1 cellular context compared by ENCODE assay signal in genomic region chr5:132003170-132003744, GRCh38.
A peak's percentile ranks its signal among the peaks of the same experiment; 100 is the strongest.
TF ChIP-seq lines count a peak whose summit lies in the region.

No MANE protein-coding gene starts in this region.

TF ChIP-seq in HepG2, 621 proteins besides CTCF, POLR2A, EP300 and RAD21 (continued from another document):
- TF ChIP-seq, protein P1, sequence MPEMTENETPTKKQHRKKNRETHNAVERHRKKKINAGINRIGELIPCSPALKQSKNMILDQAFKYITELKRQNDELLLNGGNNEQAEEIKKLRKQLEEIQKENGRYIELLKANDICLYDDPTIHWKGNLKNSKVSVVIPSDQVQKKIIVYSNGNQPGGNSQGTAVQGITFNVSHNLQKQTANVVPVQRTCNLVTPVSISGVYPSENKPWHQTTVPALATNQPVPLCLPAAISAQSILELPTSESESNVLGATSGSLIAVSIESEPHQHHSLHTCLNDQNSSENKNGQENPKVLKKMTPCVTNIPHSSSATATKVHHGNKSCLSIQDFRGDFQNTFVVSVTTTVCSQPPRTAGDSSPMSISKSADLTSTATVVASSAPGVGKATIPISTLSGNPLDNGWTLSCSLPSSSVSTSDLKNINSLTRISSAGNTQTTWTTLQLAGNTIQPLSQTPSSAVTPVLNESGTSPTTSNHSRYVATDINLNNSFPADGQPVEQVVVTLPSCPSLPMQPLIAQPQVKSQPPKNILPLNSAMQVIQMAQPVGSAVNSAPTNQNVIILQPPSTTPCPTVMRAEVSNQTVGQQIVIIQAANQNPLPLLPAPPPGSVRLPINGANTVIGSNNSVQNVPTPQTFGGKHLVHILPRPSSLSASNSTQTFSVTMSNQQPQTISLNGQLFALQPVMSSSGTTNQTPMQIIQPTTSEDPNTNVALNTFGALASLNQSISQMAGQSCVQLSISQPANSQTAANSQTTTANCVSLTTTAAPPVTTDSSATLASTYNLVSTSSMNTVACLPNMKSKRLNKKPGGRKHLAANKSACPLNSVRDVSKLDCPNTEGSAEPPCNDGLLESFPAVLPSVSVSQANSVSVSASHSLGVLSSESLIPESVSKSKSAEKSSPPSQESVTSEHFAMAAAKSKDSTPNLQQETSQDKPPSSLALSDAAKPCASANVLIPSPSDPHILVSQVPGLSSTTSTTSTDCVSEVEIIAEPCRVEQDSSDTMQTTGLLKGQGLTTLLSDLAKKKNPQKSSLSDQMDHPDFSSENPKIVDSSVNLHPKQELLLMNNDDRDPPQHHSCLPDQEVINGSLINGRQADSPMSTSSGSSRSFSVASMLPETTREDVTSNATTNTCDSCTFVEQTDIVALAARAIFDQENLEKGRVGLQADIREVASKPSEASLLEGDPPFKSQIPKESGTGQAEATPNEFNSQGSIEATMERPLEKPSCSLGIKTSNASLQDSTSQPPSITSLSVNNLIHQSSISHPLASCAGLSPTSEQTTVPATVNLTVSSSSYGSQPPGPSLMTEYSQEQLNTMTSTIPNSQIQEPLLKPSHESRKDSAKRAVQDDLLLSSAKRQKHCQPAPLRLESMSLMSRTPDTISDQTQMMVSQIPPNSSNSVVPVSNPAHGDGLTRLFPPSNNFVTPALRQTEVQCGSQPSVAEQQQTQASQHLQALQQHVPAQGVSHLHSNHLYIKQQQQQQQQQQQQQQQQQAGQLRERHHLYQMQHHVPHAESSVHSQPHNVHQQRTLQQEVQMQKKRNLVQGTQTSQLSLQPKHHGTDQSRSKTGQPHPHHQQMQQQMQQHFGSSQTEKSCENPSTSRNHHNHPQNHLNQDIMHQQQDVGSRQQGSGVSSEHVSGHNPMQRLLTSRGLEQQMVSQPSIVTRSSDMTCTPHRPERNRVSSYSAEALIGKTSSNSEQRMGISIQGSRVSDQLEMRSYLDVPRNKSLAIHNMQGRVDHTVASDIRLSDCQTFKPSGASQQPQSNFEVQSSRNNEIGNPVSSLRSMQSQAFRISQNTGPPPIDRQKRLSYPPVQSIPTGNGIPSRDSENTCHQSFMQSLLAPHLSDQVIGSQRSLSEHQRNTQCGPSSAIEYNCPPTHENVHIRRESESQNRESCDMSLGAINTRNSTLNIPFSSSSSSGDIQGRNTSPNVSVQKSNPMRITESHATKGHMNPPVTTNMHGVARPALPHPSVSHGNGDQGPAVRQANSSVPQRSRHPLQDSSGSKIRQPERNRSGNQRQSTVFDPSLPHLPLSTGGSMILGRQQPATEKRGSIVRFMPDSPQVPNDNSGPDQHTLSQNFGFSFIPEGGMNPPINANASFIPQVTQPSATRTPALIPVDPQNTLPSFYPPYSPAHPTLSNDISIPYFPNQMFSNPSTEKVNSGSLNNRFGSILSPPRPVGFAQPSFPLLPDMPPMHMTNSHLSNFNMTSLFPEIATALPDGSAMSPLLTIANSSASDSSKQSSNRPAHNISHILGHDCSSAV (CRISPR knock-in tag; IDR thresholded peaks at IDR 0.05; ENCODE audit: borderline replicate concordance), result no peak
- peak; percentile 28; the same call in 1 of the 2 replicates for TF ChIP-seq PPARG (CRISPR knock-in tag; conservative IDR thresholded peaks at IDR 0.05)
- TF ChIP-seq SKI (IDR thresholded peaks at IDR 0.05; ENCODE audit: partially characterized antibody), result peak; percentile 55
- TF ChIP-seq NFIC (IDR thresholded peaks at IDR 0.05; ENCODE audit: low read length), result no peak
- TF ChIP-seq, protein P2, sequence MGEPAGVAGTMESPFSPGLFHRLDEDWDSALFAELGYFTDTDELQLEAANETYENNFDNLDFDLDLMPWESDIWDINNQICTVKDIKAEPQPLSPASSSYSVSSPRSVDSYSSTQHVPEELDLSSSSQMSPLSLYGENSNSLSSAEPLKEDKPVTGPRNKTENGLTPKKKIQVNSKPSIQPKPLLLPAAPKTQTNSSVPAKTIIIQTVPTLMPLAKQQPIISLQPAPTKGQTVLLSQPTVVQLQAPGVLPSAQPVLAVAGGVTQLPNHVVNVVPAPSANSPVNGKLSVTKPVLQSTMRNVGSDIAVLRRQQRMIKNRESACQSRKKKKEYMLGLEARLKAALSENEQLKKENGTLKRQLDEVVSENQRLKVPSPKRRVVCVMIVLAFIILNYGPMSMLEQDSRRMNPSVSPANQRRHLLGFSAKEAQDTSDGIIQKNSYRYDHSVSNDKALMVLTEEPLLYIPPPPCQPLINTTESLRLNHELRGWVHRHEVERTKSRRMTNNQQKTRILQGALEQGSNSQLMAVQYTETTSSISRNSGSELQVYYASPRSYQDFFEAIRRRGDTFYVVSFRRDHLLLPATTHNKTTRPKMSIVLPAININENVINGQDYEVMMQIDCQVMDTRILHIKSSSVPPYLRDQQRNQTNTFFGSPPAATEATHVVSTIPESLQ (CRISPR knock-in tag; conservative IDR thresholded peaks at IDR 0.05), result no peak
- no peak for TF ChIP-seq PRMT3 (CRISPR knock-in tag; IDR thresholded peaks at IDR 0.05; ENCODE audit: borderline replicate concordance, low read depth)
- TF ChIP-seq ZNF562 (CRISPR knock-in tag; IDR thresholded peaks at IDR 0.05; ENCODE audit: borderline replicate concordance), result no peak
- TF ChIP-seq GATA4 (IDR thresholded peaks at IDR 0.05; ENCODE audit: borderline replicate concordance, low read depth), result no peak
- TF ChIP-seq THAP7 (CRISPR knock-in tag; IDR thresholded peaks at IDR 0.05), result no peak
- TF ChIP-seq SATB2 (CRISPR knock-in tag; IDR thresholded peaks at IDR 0.05), result no peak
- no peak for TF ChIP-seq RELA (CRISPR knock-in tag; IDR thresholded peaks at IDR 0.05)
- TF ChIP-seq FOXJ3 (CRISPR knock-in tag; IDR thresholded peaks at IDR 0.05; ENCODE audit: borderline replicate concordance), result peak; percentile 49; the same call in 1 of the 2 replicates
- TF ChIP-seq JUNB (CRISPR knock-in tag; IDR thresholded peaks at IDR 0.05; ENCODE audit: borderline replicate concordance), result no peak
- peak; percentile 100 for TF ChIP-seq ZNF691 (CRISPR knock-in tag; IDR thresholded peaks at IDR 0.05; ENCODE audit: borderline replicate concordance, low read depth)
- no peak; the same call in 1 of the 2 replicates for TF ChIP-seq KLF11 (CRISPR knock-in tag; IDR thresholded peaks at IDR 0.05)
- TF ChIP-seq ZNF407 (CRISPR knock-in tag; IDR thresholded peaks at IDR 0.05; ENCODE audit: not compliant biosample characterization), result no peak
- TF ChIP-seq ZNF335 (CRISPR knock-in tag; IDR thresholded peaks at IDR 0.05), result no peak
- TF ChIP-seq, protein P3, sequence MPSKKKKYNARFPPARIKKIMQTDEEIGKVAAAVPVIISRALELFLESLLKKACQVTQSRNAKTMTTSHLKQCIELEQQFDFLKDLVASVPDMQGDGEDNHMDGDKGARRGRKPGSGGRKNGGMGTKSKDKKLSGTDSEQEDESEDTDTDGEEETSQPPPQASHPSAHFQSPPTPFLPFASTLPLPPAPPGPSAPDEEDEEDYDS (CRISPR knock-in tag; IDR thresholded peaks at IDR 0.05), result peak; percentile 86
- no peak for TF ChIP-seq ZNF350 (CRISPR knock-in tag; IDR thresholded peaks at IDR 0.05; ENCODE audit: borderline replicate concordance, low read depth)
- TF ChIP-seq HOXD1 (CRISPR knock-in tag; IDR thresholded peaks at IDR 0.05), result no peak
- peak; percentile 47 for TF ChIP-seq RBM39 (IDR thresholded peaks at IDR 0.05; ENCODE audit: low read depth, low read length, poor library complexity, severe bottlenecking)
- peak; percentile 24; the same call in 1 of the 2 replicates for TF ChIP-seq SMC3 (IDR thresholded peaks at IDR 0.05; ENCODE audit: low read length)
- TF ChIP-seq ZFP36L1 (CRISPR knock-in tag; IDR thresholded peaks at IDR 0.05), result peak; percentile 34; the same call in 1 of the 2 replicates
- no peak for TF ChIP-seq ZMAT5 (CRISPR knock-in tag; IDR thresholded peaks at IDR 0.05; ENCODE audit: borderline replicate concordance, low read depth)
- TF ChIP-seq ARNT2 (CRISPR knock-in tag; IDR thresholded peaks at IDR 0.05; ENCODE audit: low read depth), result no peak; the same call in 1 of the 2 replicates
- TF ChIP-seq SALL2 (CRISPR knock-in tag; IDR thresholded peaks at IDR 0.05), result no peak
- TF ChIP-seq TEAD3 (CRISPR knock-in tag; optimal IDR thresholded peaks at IDR 0.05; ENCODE audit: borderline replicate concordance), result peak; percentile 82
